ENCODE assay signal across 21 cellular contexts in the genomic region with DNA sequence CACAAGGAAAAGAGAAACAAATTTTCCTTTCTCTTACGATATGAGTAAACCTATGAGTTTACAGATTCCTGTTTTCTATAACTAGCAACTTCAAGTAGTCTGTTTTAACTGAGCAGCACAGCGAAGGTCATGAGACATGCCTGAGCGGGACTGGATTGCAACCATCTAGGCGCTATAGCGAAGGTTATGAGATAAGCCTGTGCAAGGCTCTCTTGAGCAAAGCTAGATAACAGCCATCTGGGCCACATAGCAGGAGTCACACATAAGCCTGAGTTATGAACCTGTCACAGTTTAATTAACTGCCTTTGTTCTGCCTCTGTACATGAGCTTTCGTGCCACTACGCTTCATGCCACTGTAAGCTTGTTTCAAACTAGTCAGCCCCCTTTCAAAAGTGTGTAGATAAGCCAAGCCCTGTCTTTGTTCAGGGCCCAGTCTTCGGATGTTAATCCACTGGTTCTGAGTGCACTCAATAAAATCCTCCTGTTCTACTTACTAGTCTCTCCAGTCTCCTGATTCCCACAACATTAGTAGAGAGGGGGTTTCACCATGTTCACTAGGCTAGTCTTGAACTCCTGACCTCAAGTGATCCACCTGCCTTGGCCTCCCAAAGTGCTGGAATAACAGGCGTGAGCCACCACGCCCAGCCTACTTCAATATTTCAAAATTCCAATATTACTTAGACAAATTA. TPM values are rescaled to one million over a fixed set of nuclear protein-coding genes. Genes with fewer than 3 reads are reported as not detected.
DNase-seq lines count a peak whose midpoint lies in the region; ATAC-seq and TF ChIP-seq lines count a peak whose summit lies in the region.
"Had no signal": no experiment of that assay in that cellular context is flagged by ENCODE, and none has a peak within 500 bp of the region (broad histone marks: within the 10 kb centered on the region; RNA-seq: fewer than 3 reads in every experiment).

No MANE protein-coding gene starts in this region.

- no peaks in the 10 kb centered on the region for H3K9me2 ChIP-seq in hepatocyte (replicated peaks; ENCODE audit: insufficient read depth)

- peak; percentile 5 for DNase-seq in DMS53 (lab: John Stamatoyannopoulos, UW)
- no peak for DNase-seq in DMS53 treated with DMSO at 0.1 percent for 48 hours (lab: John Stamatoyannopoulos, UW; ENCODE audit: unreplicated experiment)
- peak; percentile 7 for DNase-seq in HT-29 (ENCODE audit: low spot score)
- peak; percentile 51 for DNase-seq in amniotic epithelial cell (ENCODE audit: low read depth)
- no peak for DNase-seq in left lobe of liver (ENCODE audit: low spot score)
- no peak for DNase-seq in hepatocyte (ENCODE audit: low spot score)
- no peak for DNase-seq in stimulated activated CD4-positive, alpha-beta T cell treated with anti-CD3 and anti-CD28 coated beads, Interleukin-4, amount 100 ng/mL, for 24 hours
- DNase-seq: 8988T; activated CD8-positive, alpha-beta memory T cell treated with anti-CD3 and anti-CD28 coated beads, Interleukin-2, amount 50 U/mL, for 48 hours; AML-193; central memory CD4-positive, alpha-beta T cell; HFFc6; NCI-H1048; psoas muscle; Right ventricle myocardium superior; stimulated activated CD8-positive, alpha-beta memory T cell treated with anti-CD3 and anti-CD28 coated beads, Interleukin-4, amount 100 ng/mL, for 48 hours; T1000 had no signal

- ATAC-seq in left lobe of liver (peak; percentile 31), GM18519 (IDR thresholded peaks at IDR 0.05; ENCODE audit: low FRiP score, unreplicated experiment) (no peak)
- ATAC-seq: psoas muscle, WTC11 had no signal

- H3K27ac ChIP-seq in hepatocyte, result no peak overlapping the region
- H3K27ac ChIP-seq: KMS-11, psoas muscle, tibial nerve had no signal

- TF ChIP-seq CTCF in hepatocyte (IDR thresholded peaks at IDR 0.05; ENCODE audit: poor library complexity), result no peak

- no peak overlapping the region for H2AFZ ChIP-seq in hepatocyte

- no peak overlapping the region for H3K4me3 ChIP-seq in hepatocyte
- H3K4me3 ChIP-seq: psoas muscle, tibial nerve had no signal

- no peaks in the 10 kb centered on the region for H3K27me3 ChIP-seq in hepatocyte
- H3K27me3 ChIP-seq: tibial nerve had no signal

- WGBS in hepatocyte (ENCODE audit: low lambda C conversion rate, missing lambda C conversion rate), result 86% methylated on average over 10 of the region's 10 CpGs

- no peaks in the 10 kb centered on the region for H4K20me1 ChIP-seq in hepatocyte (ENCODE audit: insufficient read depth, poor library complexity, severe bottlenecking)

- no peak overlapping the region for H3K4me2 ChIP-seq in hepatocyte
- H3K4me2 ChIP-seq: KMS-11 had no signal

- H3K36me3 ChIP-seq in hepatocyte (replicated peaks; ENCODE audit: insufficient read depth, low read depth), result peaks cover 9% of the 10 kb centered on the region

- peaks cover 5% of the 10 kb centered on the region for H3K9me3 ChIP-seq in hepatocyte (ENCODE audit: low read depth)

- H3K4me1 ChIP-seq in hepatocyte (ENCODE audit: insufficient read depth), result no peaks in the 10 kb centered on the region
- H3K4me1 ChIP-seq: psoas muscle, tibial nerve had no signal

- peaks cover 40% of the 10 kb centered on the region for H3K79me2 ChIP-seq in hepatocyte

RNA-seq across cellular contexts. Expression of a gene that starts 47.1 kb away (rescaled TPM):
- total RNA-seq in HT-29 (2014; rRNA removed; shearing (Covaris generic)), result 25.6 and 26.4 TPM in 2 replicates
- 67.7 TPM for total RNA-seq in left lobe of liver
- total RNA-seq in hepatocyte, result 172 and 193 TPM in 2 replicates
- 81.5 and 99.8 TPM in 2 replicates for polyA plus RNA-seq in hepatocyte

RNA-seq across cellular contexts. Expression of a gene that starts 58.2 kb away (rescaled TPM):
- 10.3 and 15.7 TPM in 2 replicates for total RNA-seq in HT-29 (2014; rRNA removed; shearing (Covaris generic))
- total RNA-seq in left lobe of liver (3.6 TPM), hepatocyte (24.7 and 28.3 TPM in 2 replicates)
- 9.0 and 12.4 TPM in 2 replicates for polyA plus RNA-seq in hepatocyte

Comparison
In these comparisons a context has a peak if more than half of its experiments do, and no peak if none do; other contexts are left out.
1. DNase-seq: peak in DMS53 (single experiment), HT-29 (single experiment) and amniotic epithelial cell (single experiment); none in DMS53 treated with DMSO at 0.1 percent for 48 hours (single experiment), left lobe of liver (single experiment), hepatocyte (single experiment) and stimulated activated CD4-positive, alpha-beta T cell treated with anti-CD3 and anti-CD28 coated beads, Interleukin-4, amount 100 ng/mL, for 24 hours (single experiment).